Comparison of ENCODE assay signal across 8 cellular contexts in the genomic region with DNA sequence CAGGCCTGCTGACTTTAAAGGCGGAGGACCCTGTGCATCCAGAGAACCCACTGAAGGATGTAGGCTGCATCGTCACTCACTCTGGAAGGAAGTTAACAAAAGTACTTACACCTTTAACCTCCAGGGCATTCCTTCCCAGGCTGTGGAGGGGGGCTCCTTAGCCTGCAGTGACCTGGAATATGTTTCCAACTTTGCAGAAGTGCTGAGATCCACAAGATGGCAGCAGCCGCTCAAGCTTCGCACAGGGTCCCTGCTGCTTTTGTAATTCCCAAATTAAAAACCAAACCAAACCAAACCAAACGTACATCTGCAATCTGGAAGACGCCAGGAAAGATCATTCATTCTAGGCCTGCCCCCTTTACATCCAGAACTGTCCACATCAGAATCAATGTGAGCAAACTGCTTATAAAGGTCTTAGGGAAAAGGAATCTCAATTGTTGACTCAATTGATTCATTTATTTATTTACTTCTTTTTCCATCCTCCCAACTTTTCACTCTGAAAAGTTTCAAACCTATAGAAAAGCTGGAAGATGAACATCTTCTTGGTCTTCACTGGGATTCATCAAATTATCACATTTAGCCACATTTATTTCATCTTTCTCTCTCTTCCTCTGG.
DNase-seq lines count a peak whose midpoint lies in the region; ATAC-seq and TF ChIP-seq lines count a peak whose summit lies in the region.

No MANE protein-coding gene starts in this region.

- DNase-seq in AG09309 (ENCODE audit: low read depth) (no peak), GM06990 (ENCODE audit: extremely low read depth, insufficient read length) (no peak), NCI-H2171 treated with DMSO at 0.1 percent for 48 hours (lab: John Stamatoyannopoulos, UW) (peak; percentile 88), caudate nucleus (lab: John Stamatoyannopoulos, UW) (peak in 36 of 61 donors; percentile 1 to 64 (median 12)), right lobe of liver (peak in 2 of 3 donors; percentile 30 to 59), NCI-H1930 (lab: John Stamatoyannopoulos, UW) (no peak), NCI-H1436 treated with DMSO at 0.1 percent for 48 hours (lab: John Stamatoyannopoulos, UW) (no peak)

- no peak overlapping the region for H3K27ac ChIP-seq in caudate nucleus (ENCODE audit: low read depth, low read length)
- no peak overlapping the region for H3K27ac ChIP-seq in right lobe of liver

- ATAC-seq in right lobe of liver (peak; percentile 32 to 75 (median 72)), GM21723 (IDR thresholded peaks at IDR 0.05; ENCODE audit: unreplicated experiment) (no peak)

- H3K9me3 ChIP-seq in right lobe of liver, result no peaks in the 10 kb centered on the region

- no peak for TF ChIP-seq POLR2A in right lobe of liver (IDR thresholded peaks at IDR 0.05)

- H3K4me3 ChIP-seq in AG09309 (ENCODE audit: control insufficient read depth, low read depth, low read length), result no peak overlapping the region
- no peak overlapping the region for H3K4me3 ChIP-seq in GM06990 (replicated peaks; ENCODE audit: low read depth, low read length)
- no peak overlapping the region for H3K4me3 ChIP-seq in right lobe of liver

- peak; percentile 78 for TF ChIP-seq CTCF in AG09309 (IDR thresholded peaks at IDR 0.05; ENCODE audit: control insufficient read depth, insufficient read depth, low read depth, low read length, missing control alignments)
- TF ChIP-seq CTCF in GM06990 (IDR thresholded peaks at IDR 0.05; ENCODE audit: insufficient read depth, low read length, poor library complexity, severe bottlenecking), result peak; percentile 76
- peak; percentile 46 to 74 (median 52) for TF ChIP-seq CTCF in right lobe of liver (IDR thresholded peaks at IDR 0.05)

- H3K27me3 ChIP-seq in GM06990 (replicated peaks; ENCODE audit: control insufficient read depth, insufficient read depth, low read length), result no peaks in the 10 kb centered on the region; the same call in 1 of the 2 replicates
- no peaks in the 10 kb centered on the region for H3K27me3 ChIP-seq in right lobe of liver

- intact Hi-C loops in right lobe of liver (cut with DNase I), result no loop called here

- no peaks in the 10 kb centered on the region for H3K4me1 ChIP-seq in right lobe of liver

- H3K36me3 ChIP-seq in GM06990 (ENCODE audit: control insufficient read depth, insufficient read depth, low read length) (no peaks in the 10 kb centered on the region), right lobe of liver (no peaks in the 10 kb centered on the region)

- WGBS in right lobe of liver (ENCODE audit: insufficient coverage, low coverage, low lambda C conversion rate, missing lambda C conversion rate), result 24% methylated on average over 6 of the region's 6 CpGs

Comparison
In these comparisons a context has a peak if more than half of its experiments do, and no peak if none do; other contexts are left out.
1. DNase-seq: peak in NCI-H2171 treated with DMSO at 0.1 percent for 48 hours (single experiment), caudate nucleus (36 of 61) and right lobe of liver (2 of 3); none in AG09309 (single experiment), GM06990 (single experiment), NCI-H1930 (0 of 2) and NCI-H1436 treated with DMSO at 0.1 percent for 48 hours (single experiment).
2. Peak in every context shown above with its lines, with median percentiles within 50 percentile points of each other: CTCF ChIP-seq.